In the genomic region with DNA sequence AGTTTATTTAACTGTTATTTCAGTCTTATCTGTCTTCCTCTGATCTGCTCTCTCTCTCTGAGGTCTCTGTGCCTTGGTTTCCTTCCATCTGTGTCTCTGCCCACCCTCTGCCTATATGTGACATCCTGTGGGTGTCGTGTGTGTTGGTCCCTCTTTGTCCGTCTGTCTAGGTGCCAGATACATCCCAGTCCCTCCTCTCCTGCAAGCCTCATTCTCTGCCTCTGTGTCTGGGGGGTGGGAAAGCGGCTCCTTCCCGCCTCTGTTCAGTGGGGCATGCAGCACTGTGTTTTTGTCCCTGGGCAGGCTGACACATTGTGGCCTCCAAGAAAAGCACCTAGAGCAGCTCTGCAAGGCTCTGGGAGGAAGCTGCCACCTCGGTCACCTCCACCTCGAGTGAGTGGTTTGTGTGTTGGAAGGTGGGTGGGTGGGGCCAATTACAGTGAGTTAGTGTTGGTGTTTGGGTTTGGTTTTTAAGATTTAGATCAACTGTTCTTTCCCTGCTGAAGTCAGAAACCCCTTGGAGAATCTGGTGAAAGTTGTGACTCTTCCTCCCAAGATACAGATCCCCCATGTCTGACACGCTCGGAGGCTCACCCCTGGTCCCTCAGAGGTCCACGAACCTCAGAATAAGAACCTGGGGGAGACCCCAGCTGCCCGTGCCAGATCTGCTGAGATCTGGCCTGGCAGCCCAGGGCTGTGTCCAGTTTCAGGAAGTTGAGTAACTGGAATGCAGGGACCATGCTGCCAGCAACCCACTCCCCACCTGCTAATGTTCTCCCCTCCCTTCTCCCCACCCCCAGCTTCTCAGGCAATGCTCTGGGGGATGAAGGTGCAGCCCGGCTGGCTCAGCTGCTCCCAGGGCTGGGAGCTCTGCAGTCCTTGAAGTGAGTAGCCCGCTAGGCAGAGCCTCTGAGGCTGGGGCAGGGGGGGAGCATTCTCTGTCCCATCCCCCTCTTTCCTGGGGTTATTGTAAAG, we compare ENCODE assay signal across 9 cellular contexts. TPM values are rescaled to one million over a fixed set of nuclear protein-coding genes. Genes with fewer than 3 reads are reported as not detected.
DNase-seq lines count a peak whose midpoint lies in the region; ATAC-seq and TF ChIP-seq lines count a peak whose summit lies in the region.
"Had no signal": no experiment of that assay in that cellular context is flagged by ENCODE, and none has a peak within 500 bp of the region (broad histone marks: within the 10 kb centered on the region; RNA-seq: fewer than 3 reads in every experiment).

No MANE protein-coding gene starts in this region.

- peaks cover 16 to 96% (median 48%) of the 10 kb centered on the region in 4 donors for H3K4me1 Mint-ChIP-seq in CD4-positive, CD25-positive, alpha-beta regulatory T cell
- peaks cover 81% of the 10 kb centered on the region for H3K4me1 Mint-ChIP-seq in activated naive CD4-positive, alpha-beta T cell treated with anti-CD3 and anti-CD28 coated beads, Interleukin-2, amount 50 U/mL, for 24 hours

- peaks cover 72% of the 10 kb centered on the region for H3K4me1 ChIP-seq in CD4-positive, CD25-positive, alpha-beta regulatory T cell (ENCODE audit: control insufficient read depth, insufficient read depth, low read length, poor library complexity, severe bottlenecking)
- peaks cover 85% of the 10 kb centered on the region for H3K4me1 ChIP-seq in OCI-LY3 (ENCODE audit: low read length)

- peaks cover 58% of the 10 kb centered on the region for H3K36me3 ChIP-seq in CD4-positive, CD25-positive, alpha-beta regulatory T cell (ENCODE audit: control insufficient read depth, insufficient read depth, low read length)
- peaks cover 28% of the 10 kb centered on the region for H3K36me3 ChIP-seq in OCI-LY3 (replicated peaks; ENCODE audit: low read depth, low read length)

- H4K20me1 ChIP-seq in OCI-LY3 (ENCODE audit: insufficient read depth, low read length), result no peaks in the 10 kb centered on the region

- peak overlapping the region; percentile 77 to 90 (median 84) for H3K4me3 Mint-ChIP-seq in CD4-positive, CD25-positive, alpha-beta regulatory T cell
- peak overlapping the region; percentile 86 for H3K4me3 Mint-ChIP-seq in activated naive CD4-positive, alpha-beta T cell treated with anti-CD3 and anti-CD28 coated beads, Interleukin-2, amount 50 U/mL, for 24 hours
- H3K4me3 Mint-ChIP-seq: brain had no signal

- ATAC-seq in CD4-positive, CD25-positive, alpha-beta regulatory T cell (ENCODE audit: low read depth in 2 of 2), result peak; percentile 81
- ATAC-seq in GM21526 (IDR thresholded peaks at IDR 0.05; ENCODE audit: low FRiP score, unreplicated experiment), result peak; percentile 10

- H3K4me3 ChIP-seq in CD4-positive, CD25-positive, alpha-beta regulatory T cell (ENCODE audit: low read depth, low read length), result peak overlapping the region; percentile 72
- H3K4me3 ChIP-seq in OCI-LY3 (ENCODE audit: low read length), result peak overlapping the region; percentile 58

- no peaks in the 10 kb centered on the region for H3K9me3 ChIP-seq in CD4-positive, CD25-positive, alpha-beta regulatory T cell (ENCODE audit: control insufficient read depth in 2 of 2, low read length in 2 of 2)
- H3K9me3 ChIP-seq in OCI-LY3 (ENCODE audit: insufficient read depth, low read length), result no peaks in the 10 kb centered on the region

- H3K27me3 ChIP-seq in CD4-positive, CD25-positive, alpha-beta regulatory T cell (ENCODE audit: control insufficient read depth, insufficient read depth, low read length), result no peaks in the 10 kb centered on the region
- no peaks in the 10 kb centered on the region for H3K27me3 ChIP-seq in OCI-LY3 (ENCODE audit: low read depth, low read length)

- H2AFZ ChIP-seq in OCI-LY3 (ENCODE audit: low read depth, low read length), result no peak overlapping the region

- peak overlapping the region; percentile 68 for H3K4me2 ChIP-seq in OCI-LY3 (ENCODE audit: low read length)

- H3K27me3 Mint-ChIP-seq in CD4-positive, CD25-positive, alpha-beta regulatory T cell, result no peaks in the 10 kb centered on the region
- H3K27me3 Mint-ChIP-seq in activated naive CD4-positive, alpha-beta T cell treated with anti-CD3 and anti-CD28 coated beads, Interleukin-2, amount 50 U/mL, for 24 hours, result no peaks in the 10 kb centered on the region

- H3K9ac ChIP-seq in OCI-LY3 (ENCODE audit: low read length), result peak overlapping the region; percentile 87

- peaks cover 54% of the 10 kb centered on the region for H3K36me3 Mint-ChIP-seq in CD4-positive, CD25-positive, alpha-beta regulatory T cell
- peaks cover 20% of the 10 kb centered on the region for H3K36me3 Mint-ChIP-seq in activated naive CD4-positive, alpha-beta T cell treated with anti-CD3 and anti-CD28 coated beads, Interleukin-2, amount 50 U/mL, for 24 hours
- H3K36me3 Mint-ChIP-seq: brain had no signal

- peak overlapping the region; percentile 92 to 100 (median 96) for H3K27ac Mint-ChIP-seq in CD4-positive, CD25-positive, alpha-beta regulatory T cell
- peak overlapping the region; percentile 100 for H3K27ac Mint-ChIP-seq in activated naive CD4-positive, alpha-beta T cell treated with anti-CD3 and anti-CD28 coated beads, Interleukin-2, amount 50 U/mL, for 24 hours

- H3K79me2 ChIP-seq in OCI-LY3 (ENCODE audit: low read length), result 0 out of 2 replicates have a peak, but pooled peaks cover 3% of the 10 kb centered on the region

- peak; percentile 63 to 93 (median 82) for DNase-seq in CD4-positive, CD25-positive, alpha-beta regulatory T cell
- peak; percentile 60 to 77 (median 64) for DNase-seq in stimulated activated CD4-positive, alpha-beta T cell treated with anti-CD3 and anti-CD28 coated beads, TNF-alpha, amount 100 ng/mL, for 4 hours (ENCODE audit: low read depth in 3 of 3)
- DNase-seq in GM03348 (ENCODE audit: low spot score), result no peak
- no peak for DNase-seq in substantia nigra (lab: John Stamatoyannopoulos, UW)
- no peak for DNase-seq in NCI-H187 (lab: John Stamatoyannopoulos, UW)

- H3K9me3 Mint-ChIP-seq in CD4-positive, CD25-positive, alpha-beta regulatory T cell, result no peaks in the 10 kb centered on the region
- no peaks in the 10 kb centered on the region for H3K9me3 Mint-ChIP-seq in activated naive CD4-positive, alpha-beta T cell treated with anti-CD3 and anti-CD28 coated beads, Interleukin-2, amount 50 U/mL, for 24 hours

- peak overlapping the region; percentile 80 for H3K27ac ChIP-seq in CD4-positive, CD25-positive, alpha-beta regulatory T cell (ENCODE audit: insufficient read depth, low read length, poor library complexity, severe bottlenecking)
- H3K27ac ChIP-seq in OCI-LY3 (ENCODE audit: low read length) (peak overlapping the region; percentile 99), substantia nigra (ENCODE audit: low read depth, low read length, poor library complexity, severe bottlenecking) (no peak overlapping the region)

- TF ChIP-seq CTCF in OCI-LY3 (IDR thresholded peaks at IDR 0.05; ENCODE audit: low read depth, low read length), result no peak

RNA-seq across cellular contexts. Expression of a gene that starts 50.9 kb away (rescaled TPM):
- total RNA-seq in CD4-positive, CD25-positive, alpha-beta regulatory T cell, result 15.3 TPM
- polyA plus RNA-seq in CD4-positive, CD25-positive, alpha-beta regulatory T cell, result 10 to 100 TPM; 31.7 to 54.7 (median 47.3) TPM

RNA-seq across cellular contexts. Expression of a gene that starts 52.1 kb away (rescaled TPM):
- 842 TPM for total RNA-seq in CD4-positive, CD25-positive, alpha-beta regulatory T cell
- polyA plus RNA-seq in CD4-positive, CD25-positive, alpha-beta regulatory T cell, result 100 to 1,000 TPM in 1 of 4 donors, 10 to 100 TPM in 3; 75.3 to 112 (median 97.2) TPM

Comparison
In these comparisons a context has a peak if more than half of its experiments do, and no peak if none do; other contexts are left out.
1. DNase-seq: peak in CD4-positive, CD25-positive, alpha-beta regulatory T cell (3 of 3) and stimulated activated CD4-positive, alpha-beta T cell treated with anti-CD3 and anti-CD28 coated beads, TNF-alpha, amount 100 ng/mL, for 4 hours (3 of 3); none in GM03348 (single experiment), substantia nigra (0 of 49) and NCI-H187 (0 of 2).